8 cellular contexts compared by ENCODE assay signal in genomic region chr1:6447818-6448748, GRCh38. TPM values are rescaled to one million over a fixed set of nuclear protein-coding genes. Genes with fewer than 3 reads are reported as not detected.
A peak's percentile ranks its signal among the peaks of the same experiment; 100 is the strongest.
DNase-seq lines count a peak whose midpoint lies in the region; ATAC-seq and TF ChIP-seq lines count a peak whose summit lies in the region.

No MANE protein-coding gene starts in this region.

- H3K4me1 Mint-ChIP-seq in progenitor cell of endocrine pancreas (ENCODE audit: low read depth), result peaks cover 24% of the 10 kb centered on the region

- DNase-seq in NCI-H187 (lab: John Stamatoyannopoulos, UW), result peak; percentile 57 to 70
- DNase-seq in NCI-H187 treated with DMSO at 0.1 percent for 48 hours (lab: John Stamatoyannopoulos, UW), result no peak
- peak; percentile 84 for DNase-seq in NCI-H69 (lab: John Stamatoyannopoulos, UW)
- DNase-seq in effector CD4-positive, alpha-beta T cell, result peak; percentile 54
- DNase-seq in progenitor cell of endocrine pancreas (ENCODE audit: low spot score, unreplicated experiment), result peak; percentile 85
- DNase-seq in NCI-H2227 treated with DMSO at 0.1 percent for 48 hours (lab: John Stamatoyannopoulos, UW), result no peak
- no peak for DNase-seq in RKO (ENCODE audit: low spot score)

- no peak for TF ChIP-seq CTCF in progenitor cell of endocrine pancreas (IDR thresholded peaks at IDR 0.05; ENCODE audit: unreplicated experiment)

- H3K9me3 Mint-ChIP-seq in progenitor cell of endocrine pancreas (ENCODE audit: low read depth), result no peaks in the 10 kb centered on the region

- ATAC-seq in GM19452 (IDR thresholded peaks at IDR 0.05; ENCODE audit: unreplicated experiment), result no peak

- H3K4me3 Mint-ChIP-seq in progenitor cell of endocrine pancreas (ENCODE audit: low read depth), result peak overlapping the region; percentile 72

- H3K27me3 Mint-ChIP-seq in progenitor cell of endocrine pancreas, result peaks cover 9% of the 10 kb centered on the region

- peak overlapping the region; percentile 87 for H3K27ac Mint-ChIP-seq in progenitor cell of endocrine pancreas

- H3K36me3 Mint-ChIP-seq in progenitor cell of endocrine pancreas (ENCODE audit: insufficient read depth), result peaks cover under 1% of the 10 kb centered on the region

RNA-seq across cellular contexts. Expression of gene TNFRSF25, which starts 17.9 kb away (rescaled TPM):
- total RNA-seq in progenitor cell of endocrine pancreas, result 68.3 and 68.9 TPM in 2 replicates

RNA-seq across cellular contexts. Expression of gene ESPN, which starts 23.5 kb away (rescaled TPM):
- total RNA-seq in progenitor cell of endocrine pancreas, result 49.5 and 54.0 TPM in 2 replicates

RNA-seq across cellular contexts. Expression of gene HES2, which starts 28.4 kb away (rescaled TPM):
- total RNA-seq in progenitor cell of endocrine pancreas, result 0.07 and 0.12 TPM in 2 replicates

RNA-seq across cellular contexts. Expression of gene PLEKHG5, which starts 43.4 kb away (rescaled TPM):
- 72.3 and 77.0 TPM in 2 replicates for total RNA-seq in progenitor cell of endocrine pancreas

RNA-seq across cellular contexts. Expression of gene ACOT7, which starts 54.5 kb away (rescaled TPM):
- total RNA-seq in progenitor cell of endocrine pancreas, result 30.2 and 30.3 TPM in 2 replicates

Comparison
In these comparisons a context has a peak if more than half of its experiments do, and no peak if none do; other contexts are left out.
1. DNase-seq: peak in NCI-H187 (2 of 2), NCI-H69 (single experiment), effector CD4-positive, alpha-beta T cell (single experiment) and progenitor cell of endocrine pancreas (single experiment); none in NCI-H187 treated with DMSO at 0.1 percent for 48 hours (single experiment), NCI-H2227 treated with DMSO at 0.1 percent for 48 hours (single experiment) and RKO (single experiment).